In the genomic region with DNA sequence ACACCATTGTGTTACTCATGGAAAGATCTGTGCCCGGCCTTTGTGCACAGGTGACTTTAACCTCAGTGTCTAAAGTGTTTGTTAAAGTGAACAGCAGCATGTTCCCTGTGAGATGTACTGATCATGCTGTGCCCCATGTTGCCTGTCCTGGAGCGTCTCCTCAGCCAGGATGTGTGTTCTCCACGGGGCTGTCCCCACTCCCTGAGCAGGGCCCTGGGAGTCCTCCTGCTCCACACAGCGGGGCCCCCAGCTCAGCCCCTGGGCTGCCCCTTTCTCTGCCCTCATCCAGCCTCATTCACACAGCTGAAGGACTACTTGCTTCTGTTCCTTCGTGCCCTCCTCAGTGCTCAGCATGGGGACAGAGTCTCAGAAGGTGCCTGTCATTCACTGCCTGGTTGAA, we compare ENCODE assay signal across 1 cellular context.
TF ChIP-seq lines count a peak whose summit lies in the region.

No MANE protein-coding gene starts in this region.

TF ChIP-seq in IMR-90, 13 proteins besides CTCF, POLR2A, EP300 and RAD21 (continued from another document):
- no peak for TF ChIP-seq RFX5 (IDR thresholded peaks at IDR 0.05; ENCODE audit: low read depth, low read length)
- TF ChIP-seq NFE2L2 (IDR thresholded peaks at IDR 0.05; ENCODE audit: low read depth, low read length): no peak
- TF ChIP-seq SMC3 (IDR thresholded peaks at IDR 0.05; ENCODE audit: low read depth, low read length): no peak
- TF ChIP-seq MAZ (IDR thresholded peaks at IDR 0.05; ENCODE audit: borderline replicate concordance, low read depth, low read length): no peak
- TF ChIP-seq CEBPB (IDR thresholded peaks at IDR 0.05; ENCODE audit: low read depth, low read length): no peak
